ENCODE assay signal across 17 cellular contexts in the genomic region with DNA sequence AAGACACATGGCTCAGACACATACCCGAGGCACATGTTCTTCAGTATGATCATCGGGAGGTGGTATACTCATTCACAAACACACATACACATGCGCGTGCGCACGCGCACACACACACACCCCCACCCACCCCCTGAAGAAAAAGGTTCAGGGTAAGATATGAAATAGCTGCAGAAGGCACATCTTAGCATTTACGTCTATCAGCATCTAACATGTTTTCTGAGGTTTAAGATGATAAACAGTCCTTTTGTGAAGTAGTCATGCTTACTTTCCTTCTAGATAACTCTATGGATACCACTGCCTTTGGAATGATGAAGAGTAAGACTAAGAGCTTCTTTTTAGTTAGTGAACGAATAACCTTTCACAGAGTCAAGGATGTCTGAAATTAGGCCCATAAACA.
A peak's percentile ranks its signal among the peaks of the same experiment; 100 is the strongest.
DNase-seq lines count a peak whose midpoint lies in the region; ATAC-seq and TF ChIP-seq lines count a peak whose summit lies in the region.
"Had no signal": no experiment of that assay in that cellular context is flagged by ENCODE, and none has a peak within 500 bp of the region (broad histone marks: within the 10 kb centered on the region; RNA-seq: fewer than 3 reads in every experiment).

No MANE protein-coding gene starts in this region.

- H3K9me3 ChIP-seq in IMR-90 (ENCODE audit: control insufficient read depth, insufficient read depth, low read length): no peaks in the 10 kb centered on the region
- H3K9me3 ChIP-seq in neutrophil: no peaks in the 10 kb centered on the region

- no peak overlapping the region for H3K4me2 ChIP-seq in IMR-90 (ENCODE audit: low read depth, low read length)
- H3K4me2 ChIP-seq: PC-9 had no signal

- peak overlapping the region in 1 of 2 experiments; percentile 65; a peak in 2 of 4 replicates for H4K8ac ChIP-seq in IMR-90 (ENCODE audit: low read depth in 2 of 2, low read length in 2 of 2)

- no peak overlapping the region for H3K4me3 Mint-ChIP-seq in activated CD4-positive, alpha-beta memory T cell treated with anti-CD3 and anti-CD28 coated beads for 36 hours

- no peak overlapping the region for H2AK9ac ChIP-seq in IMR-90 (replicated peaks; ENCODE audit: low read depth, low read length, poor library complexity)

- POLR2A ChIA-PET in IMR-90 (lab: Charles Lee; ENCODE audit: unreplicated experiment): no interaction called here
- POLR2A ChIA-PET in activated CD4-positive, alpha-beta memory T cell treated with anti-CD3 and anti-CD28 coated beads for 36 hours (lab: Charles Lee): no interaction called here

- H2BK5ac ChIP-seq in IMR-90 (ENCODE audit: low read depth, low read length, poor library complexity, severe bottlenecking): peak overlapping the region; percentile 77

- H3K79me1 ChIP-seq in IMR-90 (ENCODE audit: low read depth in 1 of 2, low read length in 2 of 2): peaks cover 4 to 8% of the 10 kb centered on the region in 2 experiments; a peak in 3 of 4 replicates

- H3K4me3 ChIP-seq in ACC112 (ENCODE audit: low read depth, low read length): no peak overlapping the region
- H3K4me3 ChIP-seq in IMR-90 (ENCODE audit: insufficient read depth, low read depth, low read length): no peak overlapping the region
- H3K4me3 ChIP-seq in brain microvascular endothelial cell (ENCODE audit: low read depth, low read length): no peak overlapping the region
- H3K4me3 ChIP-seq in neutrophil (ENCODE audit: low read depth in 1 of 2, low read length in 1 of 2): no peak overlapping the region
- H3K4me3 ChIP-seq: PC-9 had no signal

- no peak overlapping the region for H3K4ac ChIP-seq in IMR-90 (ENCODE audit: low read depth, low read length)

- peak overlapping the region; percentile 43 for H2BK20ac ChIP-seq in IMR-90 (ENCODE audit: low read depth, low read length)

- H3K18ac ChIP-seq in IMR-90 (ENCODE audit: low read depth, low read length): peak overlapping the region; percentile 13; the same call in 1 of the 2 replicates

- in situ Hi-C loops in IMR-90 (cut with MboI; ENCODE audit: low sequenced_read_pairs): no loop called here
- in situ Hi-C loops in brain microvascular endothelial cell (cut with HindIII; ENCODE audit: low pct_ligation_motif_present, low sequenced_read_pairs): no loop called here

- 0 out of 2 replicates have a peak overlapping the region, but pooled peaks have one; percentile 19 for H3K14ac ChIP-seq in IMR-90 (replicated peaks; ENCODE audit: low read depth, low read length)

- H3K4me1 ChIP-seq in ACC112 (ENCODE audit: control insufficient read depth, insufficient read depth, low read length, unreplicated experiment) (peaks cover 43% of the 10 kb centered on the region), IMR-90 (ENCODE audit: control insufficient read depth, insufficient read depth, low read length) (peaks cover 5% of the 10 kb centered on the region; the same call in 1 of the 2 replicates), neutrophil (ENCODE audit: control insufficient read depth in 1 of 2, insufficient read depth in 1 of 2, low read depth in 1 of 2, low read length in 1 of 2) (no peaks in the 10 kb centered on the region)

- H2BK120ac ChIP-seq in IMR-90 (ENCODE audit: low read depth, low read length): 0 out of 2 replicates have a peak overlapping the region, but pooled peaks have one; percentile 18

- dilution Hi-C loops in IMR-90 (cut with HindIII; ENCODE audit: low sequenced_read_pairs, unreplicated experiment): no loop called here

- no peak overlapping the region for H3K56ac ChIP-seq in IMR-90 (ENCODE audit: extremely low read depth, insufficient read depth, low read length)

- H3K27me3 ChIP-seq in ACC112 (ENCODE audit: insufficient read depth, low read length) (no peaks in the 10 kb centered on the region), IMR-90 (ENCODE audit: control insufficient read depth, insufficient read depth, low read length) (no peaks in the 10 kb centered on the region), brain microvascular endothelial cell (replicated peaks) (no peaks in the 10 kb centered on the region), neutrophil (no peaks in the 10 kb centered on the region)

- CTCF ChIA-PET in IMR-90 (lab: Yijun Ruan, JAX): interaction anchor here (2.8 kb wide), 1 partner anchor 295 kb away, joined by 23 read pairs; no protein-coding TSS in a partner anchor
- CTCF ChIA-PET in activated CD4-positive, alpha-beta memory T cell treated with anti-CD3 and anti-CD28 coated beads for 36 hours (lab: Charles Lee): interaction anchor here (1.6 to 2.7 kb wide), 2 partner anchors 296 to 319 kb away, joined by 4 to 17 read pairs; no protein-coding TSS in a partner anchor

- intact Hi-C loops in IMR-90 (cut with micrococcal nuclease): loop anchor here (5.0 to 10.0 kb wide), 3 partner anchors 369 to 578 kb away; a partner anchor contains a TSS
- intact Hi-C loops in activated CD4-positive, alpha-beta memory T cell treated with anti-CD3 and anti-CD28 coated beads for 36 hours (cut with micrococcal nuclease): loop anchor here (5.0 kb wide), 1 partner anchor 284 kb away; no protein-coding TSS in a partner anchor

- DNase-seq in IMR-90: no peak
- DNase-seq in brain microvascular endothelial cell: no peak
- no peak for DNase-seq in activated CD4-positive, alpha-beta memory T cell treated with anti-CD3 and anti-CD28 coated beads for 36 hours
- DNase-seq in DMS114 treated with DMSO at 0.1 percent for 48 hours (lab: John Stamatoyannopoulos, UW; ENCODE audit: unreplicated experiment): no peak
- DNase-seq in NCI-H1436 treated with DMSO at 0.1 percent for 48 hours (lab: John Stamatoyannopoulos, UW): no peak
- DNase-seq: ACHN, C1 segment of cervical spinal cord, GOT3, MV-4-11, NCI-H187, NCI-H345, NCI-H524 treated with DMSO at 0.1 percent for 48 hours, PC-9 had no signal

- peaks cover 4% of the 10 kb centered on the region; the same call in 1 of the 2 replicates for H4K20me1 ChIP-seq in IMR-90 (ENCODE audit: insufficient read depth, low read length)

- no peak for TF ChIP-seq POLR2A in IMR-90 (IDR thresholded peaks at IDR 0.05; ENCODE audit: low read depth, low read length)

- no peaks in the 10 kb centered on the region for H3K27me3 Mint-ChIP-seq in activated CD4-positive, alpha-beta memory T cell treated with anti-CD3 and anti-CD28 coated beads for 36 hours

- H3K9me1 ChIP-seq in IMR-90 (ENCODE audit: insufficient read depth, low read length): no peaks in the 10 kb centered on the region; the same call in none of the 2 replicates

- H4K5ac ChIP-seq in IMR-90 (ENCODE audit: low read depth, low read length): no peak overlapping the region; the same call in 1 of the 2 replicates

- H3K27ac ChIP-seq in ACC112 (ENCODE audit: low read depth, low read length) (peak overlapping the region; percentile 53), IMR-90 (ENCODE audit: insufficient read depth, low read length) (no peak overlapping the region), brain microvascular endothelial cell (peak overlapping the region; percentile 37), neutrophil (peak overlapping the region; percentile 36)
- H3K27ac ChIP-seq: PC-9, RWPE1 had no signal

- H2AFZ ChIP-seq in ACC112 (ENCODE audit: low read length, unreplicated experiment) (no peak overlapping the region), IMR-90 (replicated peaks; ENCODE audit: low read length, poor library complexity) (no peak overlapping the region)
- H2AFZ ChIP-seq: PC-9 had no signal

- no peak overlapping the region for H3K23ac ChIP-seq in IMR-90 (ENCODE audit: low read depth, low read length)

- TF ChIP-seq CTCF in IMR-90 (conservative IDR thresholded peaks at IDR 0.05; ENCODE audit: low read depth, low read length) (no peak), brain microvascular endothelial cell (IDR thresholded peaks at IDR 0.05; ENCODE audit: low read depth, low read length, missing control alignments) (no peak), neutrophil (IDR thresholded peaks at IDR 0.05) (no peak)

- no CpG with 5 or more reads among the region's 9 CpGs for WGBS in IMR-90 (ENCODE audit: extremely low coverage in 2 of 2, insufficient read length in 1 of 2), 2 experiments

- no peak for ATAC-seq in IMR-90 (ENCODE audit: low read depth)
- ATAC-seq: HCT116 had no signal

- H2AK5ac ChIP-seq in IMR-90 (ENCODE audit: low read depth, low read length): peak overlapping the region; percentile 40; the same call in 1 of the 2 replicates

- H3K4me1 Mint-ChIP-seq in activated CD4-positive, alpha-beta memory T cell treated with anti-CD3 and anti-CD28 coated beads for 36 hours (ENCODE audit: low read depth): peaks cover 9% of the 10 kb centered on the region

- H4K91ac ChIP-seq in IMR-90 (ENCODE audit: insufficient read depth, low read depth, low read length): no peak overlapping the region

- peaks cover 22% of the 10 kb centered on the region for H3K36me3 ChIP-seq in ACC112 (ENCODE audit: insufficient read depth, low read length)
- peaks cover 6% of the 10 kb centered on the region; the same call in 1 of the 2 replicates for H3K36me3 ChIP-seq in IMR-90 (ENCODE audit: control insufficient read depth, insufficient read depth, low read length)
- no peaks in the 10 kb centered on the region for H3K36me3 ChIP-seq in brain microvascular endothelial cell (replicated peaks)
- H3K36me3 ChIP-seq in neutrophil: peaks cover 10% of the 10 kb centered on the region

- H3K9ac ChIP-seq in IMR-90 (ENCODE audit: low read depth, low read length): no peak overlapping the region

- BruUV-seq in IMR-90 (replicated peaks; lab: Mats Ljungman, UMichigan): no TSS peak

- H3K36me3 Mint-ChIP-seq in activated CD4-positive, alpha-beta memory T cell treated with anti-CD3 and anti-CD28 coated beads for 36 hours: peaks cover 12% of the 10 kb centered on the region

- peaks cover 12% of the 10 kb centered on the region for H3K79me2 ChIP-seq in ACC112 (ENCODE audit: control insufficient read depth, insufficient read depth, low read length, unreplicated experiment)

- no peak for TF ChIP-seq RAD21 in IMR-90 (IDR thresholded peaks at IDR 0.05; ENCODE audit: low read length)

- H3K9me3 Mint-ChIP-seq in activated CD4-positive, alpha-beta memory T cell treated with anti-CD3 and anti-CD28 coated beads for 36 hours: peaks cover 9% of the 10 kb centered on the region

- no peak overlapping the region for H2BK15ac ChIP-seq in IMR-90 (ENCODE audit: low read depth, low read length)

- no peak overlapping the region for H3K27ac Mint-ChIP-seq in activated CD4-positive, alpha-beta memory T cell treated with anti-CD3 and anti-CD28 coated beads for 36 hours

TF ChIP-seq in IMR-90, 13 proteins besides CTCF, POLR2A, EP300 and RAD21 (continues in another document):
- TF ChIP-seq SMC3 (IDR thresholded peaks at IDR 0.05; ENCODE audit: low read depth, low read length) (no peak), CEBPB (IDR thresholded peaks at IDR 0.05; ENCODE audit: low read depth, low read length) (no peak)
- TF ChIP-seq, protein P1, sequence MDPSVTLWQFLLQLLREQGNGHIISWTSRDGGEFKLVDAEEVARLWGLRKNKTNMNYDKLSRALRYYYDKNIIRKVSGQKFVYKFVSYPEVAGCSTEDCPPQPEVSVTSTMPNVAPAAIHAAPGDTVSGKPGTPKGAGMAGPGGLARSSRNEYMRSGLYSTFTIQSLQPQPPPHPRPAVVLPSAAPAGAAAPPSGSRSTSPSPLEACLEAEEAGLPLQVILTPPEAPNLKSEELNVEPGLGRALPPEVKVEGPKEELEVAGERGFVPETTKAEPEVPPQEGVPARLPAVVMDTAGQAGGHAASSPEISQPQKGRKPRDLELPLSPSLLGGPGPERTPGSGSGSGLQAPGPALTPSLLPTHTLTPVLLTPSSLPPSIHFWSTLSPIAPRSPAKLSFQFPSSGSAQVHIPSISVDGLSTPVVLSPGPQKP (IDR thresholded peaks at IDR 0.05; ENCODE audit: borderline replicate concordance, low read depth, low read length): no peak
